15 cellular contexts compared by ENCODE assay signal in genomic region chr13:37608750-37609339, GRCh38. TPM values are rescaled to one million over a fixed set of nuclear protein-coding genes. Genes with fewer than 3 reads are reported as not detected.
DNase-seq lines count a peak whose midpoint lies in the region; FAIRE-seq and TF ChIP-seq lines count a peak whose summit lies in the region.
"Had no signal": no experiment of that assay in that cellular context is flagged by ENCODE, and none has a peak within 500 bp of the region (broad histone marks: within the 10 kb centered on the region; RNA-seq: fewer than 3 reads in every experiment).

No MANE protein-coding gene starts in this region.

- no peaks in the 10 kb centered on the region for H3K27me3 Mint-ChIP-seq in progenitor cell of endocrine pancreas
- H3K27me3 Mint-ChIP-seq: effector memory CD8-positive, alpha-beta T cell; natural killer cell treated with Interleukin-12 subunit alpha and Interleukin-12 subunit beta and Interleukin-15 and Interleukin-18, amount 100 ng/mL, for 72 hours had no signal

- no peaks in the 10 kb centered on the region for H4K20me1 ChIP-seq in OCI-LY3 (ENCODE audit: insufficient read depth, low read length)

- H3K4me3 Mint-ChIP-seq in progenitor cell of endocrine pancreas (ENCODE audit: low read depth) = no peak overlapping the region
- H3K4me3 Mint-ChIP-seq: effector memory CD8-positive, alpha-beta T cell; immature natural killer cell; natural killer cell treated with Interleukin-12 subunit alpha and Interleukin-12 subunit beta and Interleukin-15 and Interleukin-18, amount 100 ng/mL, for 72 hours had no signal

- no peak overlapping the region for H3K4me2 ChIP-seq in OCI-LY3 (ENCODE audit: low read length)

- no peak overlapping the region for H3K4me3 ChIP-seq in OCI-LY3 (ENCODE audit: low read length)

- FAIRE-seq in endometrium (lab: Jason Lieb, UNC) = peak; percentile 87

- no peaks in the 10 kb centered on the region for H3K4me1 Mint-ChIP-seq in progenitor cell of endocrine pancreas (ENCODE audit: low read depth)
- H3K4me1 Mint-ChIP-seq: immature natural killer cell had no signal

- no peak overlapping the region for H3K9ac ChIP-seq in OCI-LY3 (ENCODE audit: low read length)

- H3K36me3 ChIP-seq in OCI-LY3 (replicated peaks; ENCODE audit: low read depth, low read length) = no peaks in the 10 kb centered on the region

- peaks cover 6% of the 10 kb centered on the region for H3K4me1 ChIP-seq in OCI-LY3 (ENCODE audit: low read length)

- H3K9me3 ChIP-seq in OCI-LY3 (ENCODE audit: insufficient read depth, low read length) = no peaks in the 10 kb centered on the region

- H3K36me3 Mint-ChIP-seq in progenitor cell of endocrine pancreas (ENCODE audit: insufficient read depth) = no peaks in the 10 kb centered on the region
- H3K36me3 Mint-ChIP-seq: immature natural killer cell; natural killer cell treated with Interleukin-12 subunit alpha and Interleukin-12 subunit beta and Interleukin-15 and Interleukin-18, amount 100 ng/mL, for 72 hours had no signal

- H3K9me3 Mint-ChIP-seq in progenitor cell of endocrine pancreas (ENCODE audit: low read depth) = no peaks in the 10 kb centered on the region

- no peaks in the 10 kb centered on the region for H3K79me2 ChIP-seq in OCI-LY3 (ENCODE audit: low read length)

- peak; percentile 2 for DNase-seq in NCI-H1694 treated with DMSO at 0.1 percent for 48 hours (lab: John Stamatoyannopoulos, UW)
- DNase-seq in NCI-H1694 (lab: John Stamatoyannopoulos, UW) = no peak
- no peak for DNase-seq in progenitor cell of endocrine pancreas (ENCODE audit: low spot score, unreplicated experiment)
- DNase-seq in MV-4-11 (lab: John Stamatoyannopoulos, UW) = no peak
- no peak for DNase-seq in activated CD4-positive, alpha-beta T cell treated with anti-CD3 and anti-CD28 coated beads for 1 hour
- no peak for DNase-seq in NCI-H1417 treated with DMSO at 0.1 percent for 48 hours (lab: John Stamatoyannopoulos, UW)
- DNase-seq: activated CD4-positive, alpha-beta T cell treated with anti-CD3 and anti-CD28 coated beads, Interleukin-2, amount 50 U/mL, for 1 hour; activated naive CD4-positive, alpha-beta T cell; effector memory CD8-positive, alpha-beta T cell; immature natural killer cell; NCI-H446; stimulated activated naive CD4-positive, alpha-beta T cell had no signal

- peaks cover 6% of the 10 kb centered on the region; the same call in 1 of the 2 replicates for H3K27me3 ChIP-seq in OCI-LY3 (ENCODE audit: low read depth, low read length)

- TF ChIP-seq CTCF in OCI-LY3 (IDR thresholded peaks at IDR 0.05; ENCODE audit: low read depth, low read length) = peak; percentile 47
- TF ChIP-seq CTCF in progenitor cell of endocrine pancreas (IDR thresholded peaks at IDR 0.05; ENCODE audit: unreplicated experiment) = peak; percentile 52

- H3K27ac ChIP-seq in OCI-LY3 (ENCODE audit: low read length) = no peak overlapping the region

- no peak overlapping the region for H3K27ac Mint-ChIP-seq in progenitor cell of endocrine pancreas
- H3K27ac Mint-ChIP-seq: effector memory CD8-positive, alpha-beta T cell; immature natural killer cell; natural killer cell treated with Interleukin-12 subunit alpha and Interleukin-12 subunit beta and Interleukin-15 and Interleukin-18, amount 100 ng/mL, for 72 hours had no signal

- H2AFZ ChIP-seq in OCI-LY3 (ENCODE audit: low read depth, low read length) = no peak overlapping the region

RNA-seq across cellular contexts. Expression of gene POSTN, which starts 10.3 kb away (rescaled TPM):
- 1.5 and 2.0 TPM in 2 replicates for total RNA-seq in progenitor cell of endocrine pancreas
- total RNA-seq: natural killer cell treated with Interleukin-12 subunit alpha and Interleukin-12 subunit beta and Interleukin-15 and Interleukin-18, amount 100 ng/mL, for 72 hours had no signal
